Comparison of ENCODE assay signal across 1 cellular context in genomic region chr7:92584953-92585352, GRCh38.
TF ChIP-seq lines count a peak whose summit lies in the region.

No MANE protein-coding gene starts in this region.

TF ChIP-seq in IMR-90, 13 proteins besides CTCF, POLR2A, EP300 and RAD21:
- TF ChIP-seq MAFK (IDR thresholded peaks at IDR 0.05; ENCODE audit: low read depth, low read length) = no peak
- TF ChIP-seq FOS (IDR thresholded peaks at IDR 0.05; ENCODE audit: low read depth, low read length) = no peak
- TF ChIP-seq CHD1 (IDR thresholded peaks at IDR 0.05; ENCODE audit: low read depth, low read length) = no peak
- no peak for TF ChIP-seq BHLHE40 (IDR thresholded peaks at IDR 0.05; ENCODE audit: low read depth, low read length)
- no peak for TF ChIP-seq USF2 (IDR thresholded peaks at IDR 0.05; ENCODE audit: low read depth, low read length)
- TF ChIP-seq RCOR1 (IDR thresholded peaks at IDR 0.05; ENCODE audit: insufficient replicate concordance, low read length) = no peak
- TF ChIP-seq MXI1 (IDR thresholded peaks at IDR 0.05; ENCODE audit: borderline replicate concordance, low read depth, low read length) = no peak
- TF ChIP-seq ELK1 (IDR thresholded peaks at IDR 0.05; ENCODE audit: borderline replicate concordance, low read depth, low read length) = no peak
- TF ChIP-seq RFX5 (IDR thresholded peaks at IDR 0.05; ENCODE audit: low read depth, low read length) = no peak
- TF ChIP-seq SMC3 (IDR thresholded peaks at IDR 0.05; ENCODE audit: low read depth, low read length) = no peak
- no peak for TF ChIP-seq MAZ (IDR thresholded peaks at IDR 0.05; ENCODE audit: borderline replicate concordance, low read depth, low read length)
- no peak for TF ChIP-seq CEBPB (IDR thresholded peaks at IDR 0.05; ENCODE audit: low read depth, low read length)
- no peak for TF ChIP-seq NFE2L2 (IDR thresholded peaks at IDR 0.05; ENCODE audit: low read depth, low read length)
